ENCODE assay signal across 1 cellular context in the genomic region with DNA sequence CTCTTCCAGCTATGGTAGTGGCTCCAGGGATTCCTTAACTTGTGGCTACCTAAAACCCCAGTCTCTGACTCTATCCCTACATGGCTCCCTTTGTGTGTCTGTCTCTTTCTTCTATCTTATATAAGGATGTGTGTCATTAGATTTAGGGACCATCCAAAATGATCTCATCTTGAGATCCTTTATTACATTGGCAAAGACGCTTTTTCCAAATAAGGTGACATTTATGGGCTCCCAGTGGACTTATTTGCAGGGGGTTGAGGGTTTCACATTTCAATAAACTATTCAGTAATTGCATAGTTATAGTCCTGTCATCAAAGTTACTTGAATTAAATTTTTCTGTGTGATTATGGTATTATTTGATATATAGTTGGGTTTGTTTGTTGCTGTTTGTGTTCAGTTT.
TF ChIP-seq lines count a peak whose summit lies in the region.

No MANE protein-coding gene starts in this region.

TF ChIP-seq in HEK293, 187 proteins besides CTCF, POLR2A, EP300 and RAD21 (continued from another document):
- TF ChIP-seq, protein P1, sequence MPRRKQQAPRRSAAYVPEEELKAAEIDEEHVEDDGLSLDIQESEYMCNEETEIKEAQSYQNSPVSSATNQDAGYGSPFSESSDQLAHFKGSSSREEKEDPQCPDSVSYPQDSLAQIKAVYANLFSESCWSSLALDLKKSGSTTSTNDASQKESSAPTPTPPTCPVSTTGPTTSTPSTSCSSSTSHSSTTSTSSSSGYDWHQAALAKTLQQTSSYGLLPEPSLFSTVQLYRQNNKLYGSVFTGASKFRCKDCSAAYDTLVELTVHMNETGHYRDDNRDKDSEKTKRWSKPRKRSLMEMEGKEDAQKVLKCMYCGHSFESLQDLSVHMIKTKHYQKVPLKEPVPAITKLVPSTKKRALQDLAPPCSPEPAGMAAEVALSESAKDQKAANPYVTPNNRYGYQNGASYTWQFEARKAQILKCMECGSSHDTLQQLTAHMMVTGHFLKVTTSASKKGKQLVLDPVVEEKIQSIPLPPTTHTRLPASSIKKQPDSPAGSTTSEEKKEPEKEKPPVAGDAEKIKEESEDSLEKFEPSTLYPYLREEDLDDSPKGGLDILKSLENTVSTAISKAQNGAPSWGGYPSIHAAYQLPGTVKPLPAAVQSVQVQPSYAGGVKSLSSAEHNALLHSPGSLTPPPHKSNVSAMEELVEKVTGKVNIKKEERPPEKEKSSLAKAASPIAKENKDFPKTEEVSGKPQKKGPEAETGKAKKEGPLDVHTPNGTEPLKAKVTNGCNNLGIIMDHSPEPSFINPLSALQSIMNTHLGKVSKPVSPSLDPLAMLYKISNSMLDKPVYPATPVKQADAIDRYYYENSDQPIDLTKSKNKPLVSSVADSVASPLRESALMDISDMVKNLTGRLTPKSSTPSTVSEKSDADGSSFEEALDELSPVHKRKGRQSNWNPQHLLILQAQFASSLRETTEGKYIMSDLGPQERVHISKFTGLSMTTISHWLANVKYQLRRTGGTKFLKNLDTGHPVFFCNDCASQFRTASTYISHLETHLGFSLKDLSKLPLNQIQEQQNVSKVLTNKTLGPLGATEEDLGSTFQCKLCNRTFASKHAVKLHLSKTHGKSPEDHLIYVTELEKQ (tag by site-specific recombination; IDR thresholded peaks at IDR 0.05; ENCODE audit: borderline replicate concordance) = no peak
- TF ChIP-seq, protein P2, sequence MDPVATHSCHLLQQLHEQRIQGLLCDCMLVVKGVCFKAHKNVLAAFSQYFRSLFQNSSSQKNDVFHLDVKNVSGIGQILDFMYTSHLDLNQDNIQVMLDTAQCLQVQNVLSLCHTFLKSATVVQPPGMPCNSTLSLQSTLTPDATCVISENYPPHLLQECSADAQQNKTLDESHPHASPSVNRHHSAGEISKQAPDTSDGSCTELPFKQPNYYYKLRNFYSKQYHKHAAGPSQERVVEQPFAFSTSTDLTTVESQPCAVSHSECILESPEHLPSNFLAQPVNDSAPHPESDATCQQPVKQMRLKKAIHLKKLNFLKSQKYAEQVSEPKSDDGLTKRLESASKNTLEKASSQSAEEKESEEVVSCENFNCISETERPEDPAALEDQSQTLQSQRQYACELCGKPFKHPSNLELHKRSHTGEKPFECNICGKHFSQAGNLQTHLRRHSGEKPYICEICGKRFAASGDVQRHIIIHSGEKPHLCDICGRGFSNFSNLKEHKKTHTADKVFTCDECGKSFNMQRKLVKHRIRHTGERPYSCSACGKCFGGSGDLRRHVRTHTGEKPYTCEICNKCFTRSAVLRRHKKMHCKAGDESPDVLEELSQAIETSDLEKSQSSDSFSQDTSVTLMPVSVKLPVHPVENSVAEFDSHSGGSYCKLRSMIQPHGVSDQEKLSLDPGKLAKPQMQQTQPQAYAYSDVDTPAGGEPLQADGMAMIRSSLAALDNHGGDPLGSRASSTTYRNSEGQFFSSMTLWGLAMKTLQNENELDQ (tag by site-specific recombination; IDR thresholded peaks at IDR 0.05; ENCODE audit: low read depth) = no peak
- TF ChIP-seq ZNF223 (tag by site-specific recombination; IDR thresholded peaks at IDR 0.05) (no peak), GLIS2 (tag by site-specific recombination; IDR thresholded peaks at IDR 0.05) (no peak), ZNF2 (tag by site-specific recombination; IDR thresholded peaks at IDR 0.05) (no peak), ZNF366 (tag by site-specific recombination; conservative IDR thresholded peaks at IDR 0.05) (peak; percentile 81), ZNF302 (tag by site-specific recombination; IDR thresholded peaks at IDR 0.05; ENCODE audit: low read depth) (no peak), ZBTB1 (tag by site-specific recombination; IDR thresholded peaks at IDR 0.05) (no peak), BCL11A (tag by site-specific recombination; IDR thresholded peaks at IDR 0.05; ENCODE audit: low read depth) (peak; percentile 21; the same call in 1 of the 2 replicates), ZNF266 (tag by site-specific recombination; IDR thresholded peaks at IDR 0.05; ENCODE audit: low read depth) (no peak), GFI1B (tag by site-specific recombination; IDR thresholded peaks at IDR 0.05) (no peak), ZNF311 (tag by site-specific recombination; IDR thresholded peaks at IDR 0.05; ENCODE audit: borderline replicate concordance) (no peak), ZNF174 (tag by site-specific recombination; IDR thresholded peaks at IDR 0.05) (no peak), ZNF707 (tag by site-specific recombination; IDR thresholded peaks at IDR 0.05) (no peak), ZFHX2 (tag by site-specific recombination; conservative IDR thresholded peaks at IDR 0.05) (no peak), ZNF830 (tag by site-specific recombination; IDR thresholded peaks at IDR 0.05; ENCODE audit: low read depth) (no peak), ZNF621 (tag by site-specific recombination; IDR thresholded peaks at IDR 0.05) (no peak), MZF1 (tag by site-specific recombination; IDR thresholded peaks at IDR 0.05; ENCODE audit: borderline replicate concordance) (peak; percentile 79; the same call in 1 of the 2 replicates)
- TF ChIP-seq, protein P3, sequence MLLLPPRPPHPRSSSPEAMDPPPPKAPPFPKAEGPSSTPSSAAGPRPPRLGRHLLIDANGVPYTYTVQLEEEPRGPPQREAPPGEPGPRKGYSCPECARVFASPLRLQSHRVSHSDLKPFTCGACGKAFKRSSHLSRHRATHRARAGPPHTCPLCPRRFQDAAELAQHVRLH (tag by site-specific recombination; IDR thresholded peaks at IDR 0.05) = peak; percentile 85; the same call in 1 of the 2 replicates
- TF ChIP-seq, protein P4, sequence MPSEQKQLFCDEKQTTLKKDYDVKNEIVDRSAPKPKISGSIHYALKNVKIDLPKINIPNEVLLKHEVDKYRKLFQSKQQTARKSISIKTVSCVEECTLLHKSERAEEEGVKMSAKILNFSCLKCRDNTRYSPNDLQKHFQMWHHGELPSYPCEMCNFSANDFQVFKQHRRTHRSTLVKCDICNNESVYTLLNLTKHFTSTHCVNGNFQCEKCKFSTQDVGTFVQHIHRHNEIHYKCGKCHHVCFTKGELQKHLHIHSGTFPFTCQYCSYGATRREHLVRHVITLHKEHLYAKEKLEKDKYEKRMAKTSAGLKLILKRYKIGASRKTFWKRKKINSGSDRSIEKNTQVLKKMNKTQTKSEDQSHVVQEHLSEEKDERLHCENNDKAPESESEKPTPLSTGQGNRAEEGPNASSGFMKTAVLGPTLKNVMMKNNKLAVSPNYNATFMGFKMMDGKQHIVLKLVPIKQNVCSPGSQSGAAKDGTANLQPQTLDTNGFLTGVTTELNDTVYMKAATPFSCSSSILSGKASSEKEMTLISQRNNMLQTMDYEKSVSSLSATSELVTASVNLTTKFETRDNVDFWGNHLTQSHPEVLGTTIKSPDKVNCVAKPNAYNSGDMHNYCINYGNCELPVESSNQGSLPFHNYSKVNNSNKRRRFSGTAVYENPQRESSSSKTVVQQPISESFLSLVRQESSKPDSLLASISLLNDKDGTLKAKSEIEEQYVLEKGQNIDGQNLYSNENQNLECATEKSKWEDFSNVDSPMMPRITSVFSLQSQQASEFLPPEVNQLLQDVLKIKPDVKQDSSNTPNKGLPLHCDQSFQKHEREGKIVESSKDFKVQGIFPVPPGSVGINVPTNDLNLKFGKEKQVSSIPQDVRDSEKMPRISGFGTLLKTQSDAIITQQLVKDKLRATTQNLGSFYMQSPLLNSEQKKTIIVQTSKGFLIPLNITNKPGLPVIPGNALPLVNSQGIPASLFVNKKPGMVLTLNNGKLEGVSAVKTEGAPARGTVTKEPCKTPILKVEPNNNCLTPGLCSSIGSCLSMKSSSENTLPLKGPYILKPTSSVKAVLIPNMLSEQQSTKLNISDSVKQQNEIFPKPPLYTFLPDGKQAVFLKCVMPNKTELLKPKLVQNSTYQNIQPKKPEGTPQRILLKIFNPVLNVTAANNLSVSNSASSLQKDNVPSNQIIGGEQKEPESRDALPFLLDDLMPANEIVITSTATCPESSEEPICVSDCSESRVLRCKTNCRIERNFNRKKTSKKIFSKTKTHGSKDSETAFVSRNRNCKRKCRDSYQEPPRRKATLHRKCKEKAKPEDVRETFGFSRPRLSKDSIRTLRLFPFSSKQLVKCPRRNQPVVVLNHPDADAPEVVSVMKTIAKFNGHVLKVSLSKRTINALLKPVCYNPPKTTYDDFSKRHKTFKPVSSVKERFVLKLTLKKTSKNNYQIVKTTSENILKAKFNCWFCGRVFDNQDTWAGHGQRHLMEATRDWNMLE (tag by site-specific recombination; conservative IDR thresholded peaks at IDR 0.05; ENCODE audit: low read depth) = 0 out of 2 replicates have a peak, but pooled peaks have one; percentile 30
- TF ChIP-seq, protein P5, sequence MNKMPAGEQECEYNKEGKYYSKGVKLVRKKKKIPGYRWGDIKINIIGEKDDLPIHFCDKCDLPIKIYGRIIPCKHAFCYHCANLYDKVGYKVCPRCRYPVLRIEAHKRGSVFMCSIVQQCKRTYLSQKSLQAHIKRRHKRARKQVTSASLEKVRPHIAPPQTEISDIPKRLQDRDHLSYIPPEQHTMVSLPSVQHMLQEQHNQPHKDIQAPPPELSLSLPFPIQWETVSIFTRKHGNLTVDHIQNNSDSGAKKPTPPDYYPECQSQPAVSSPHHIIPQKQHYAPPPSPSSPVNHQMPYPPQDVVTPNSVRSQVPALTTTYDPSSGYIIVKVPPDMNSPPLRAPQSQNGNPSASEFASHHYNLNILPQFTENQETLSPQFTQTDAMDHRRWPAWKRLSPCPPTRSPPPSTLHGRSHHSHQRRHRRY (tag by site-specific recombination; IDR thresholded peaks at IDR 0.05) = no peak
- TF ChIP-seq, protein P6, sequence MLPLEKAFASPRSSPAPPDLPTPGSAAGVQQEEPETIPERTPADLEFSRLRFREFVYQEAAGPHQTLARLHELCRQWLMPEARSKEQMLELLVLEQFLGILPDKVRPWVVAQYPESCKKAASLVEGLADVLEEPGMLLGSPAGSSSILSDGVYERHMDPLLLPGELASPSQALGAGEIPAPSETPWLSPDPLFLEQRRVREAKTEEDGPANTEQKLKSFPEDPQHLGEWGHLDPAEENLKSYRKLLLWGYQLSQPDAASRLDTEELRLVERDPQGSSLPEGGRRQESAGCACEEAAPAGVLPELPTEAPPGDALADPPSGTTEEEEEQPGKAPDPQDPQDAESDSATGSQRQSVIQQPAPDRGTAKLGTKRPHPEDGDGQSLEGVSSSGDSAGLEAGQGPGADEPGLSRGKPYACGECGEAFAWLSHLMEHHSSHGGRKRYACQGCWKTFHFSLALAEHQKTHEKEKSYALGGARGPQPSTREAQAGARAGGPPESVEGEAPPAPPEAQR (tag by site-specific recombination; IDR thresholded peaks at IDR 0.05) = no peak
- TF ChIP-seq, protein P7, sequence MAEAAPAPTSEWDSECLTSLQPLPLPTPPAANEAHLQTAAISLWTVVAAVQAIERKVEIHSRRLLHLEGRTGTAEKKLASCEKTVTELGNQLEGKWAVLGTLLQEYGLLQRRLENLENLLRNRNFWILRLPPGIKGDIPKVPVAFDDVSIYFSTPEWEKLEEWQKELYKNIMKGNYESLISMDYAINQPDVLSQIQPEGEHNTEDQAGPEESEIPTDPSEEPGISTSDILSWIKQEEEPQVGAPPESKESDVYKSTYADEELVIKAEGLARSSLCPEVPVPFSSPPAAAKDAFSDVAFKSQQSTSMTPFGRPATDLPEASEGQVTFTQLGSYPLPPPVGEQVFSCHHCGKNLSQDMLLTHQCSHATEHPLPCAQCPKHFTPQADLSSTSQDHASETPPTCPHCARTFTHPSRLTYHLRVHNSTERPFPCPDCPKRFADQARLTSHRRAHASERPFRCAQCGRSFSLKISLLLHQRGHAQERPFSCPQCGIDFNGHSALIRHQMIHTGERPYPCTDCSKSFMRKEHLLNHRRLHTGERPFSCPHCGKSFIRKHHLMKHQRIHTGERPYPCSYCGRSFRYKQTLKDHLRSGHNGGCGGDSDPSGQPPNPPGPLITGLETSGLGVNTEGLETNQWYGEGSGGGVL (tag by site-specific recombination; IDR thresholded peaks at IDR 0.05) = no peak
